ENCODE assay signal across 8 cellular contexts in the genomic region with DNA sequence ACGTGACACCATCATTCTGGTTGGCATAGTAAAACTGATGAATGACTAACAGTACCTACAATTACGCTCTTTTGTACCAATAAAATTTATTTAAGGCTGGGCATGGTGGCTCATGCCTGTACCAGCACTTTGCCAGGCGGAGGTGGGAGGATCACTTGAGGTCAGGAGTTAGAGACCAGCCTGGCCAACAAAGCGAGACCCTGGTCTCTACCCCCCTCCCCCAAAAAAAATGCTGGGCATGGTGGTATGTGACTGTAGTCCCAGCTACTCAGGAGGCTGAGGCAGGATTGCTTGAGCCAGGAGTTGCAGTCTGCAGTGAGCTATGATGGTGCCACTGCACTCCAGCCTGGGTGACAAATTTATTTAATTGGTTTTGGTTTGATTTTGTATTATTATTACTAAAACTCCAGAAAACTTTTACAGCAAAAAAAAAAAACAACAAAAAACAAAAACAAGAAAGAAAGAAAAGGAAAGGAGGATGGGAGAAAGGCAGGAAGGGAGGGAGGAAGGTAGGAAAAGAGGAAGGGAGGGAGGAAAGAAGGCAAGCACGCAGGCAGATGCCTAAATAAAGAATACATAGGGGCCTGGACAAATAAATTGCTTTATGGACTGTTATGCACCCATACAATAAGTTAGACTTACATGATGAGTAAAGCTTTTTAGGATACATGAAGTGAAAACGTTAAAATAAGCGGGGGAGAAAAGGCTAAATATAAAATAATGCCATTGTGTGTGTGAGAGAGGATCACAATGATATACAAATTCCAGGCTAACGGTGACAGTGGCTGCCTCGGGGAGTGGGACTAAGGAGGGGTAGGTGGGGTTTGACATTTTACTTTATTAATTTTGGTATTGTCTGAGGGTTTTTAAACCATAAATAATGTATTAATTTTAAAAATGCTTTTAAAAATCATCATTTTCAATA. TPM values are rescaled to one million over a fixed set of nuclear protein-coding genes. Genes with fewer than 3 reads are reported as not detected.
DNase-seq lines count a peak whose midpoint lies in the region; ATAC-seq and TF ChIP-seq lines count a peak whose summit lies in the region.

No MANE protein-coding gene starts in this region.

- no peak overlapping the region for H3K27ac Mint-ChIP-seq in CD4-positive, alpha-beta T cell
- H3K27ac Mint-ChIP-seq in neural progenitor cell, result peak overlapping the region; percentile 94

- peaks cover 62% of the 10 kb centered on the region for H3K27me3 ChIP-seq in CD4-positive, alpha-beta T cell (ENCODE audit: control insufficient read depth, insufficient read depth, low read length)
- H3K27me3 ChIP-seq in Karpas-422 (ENCODE audit: low read length), result no peaks in the 10 kb centered on the region
- peaks cover 46% of the 10 kb centered on the region for H3K27me3 ChIP-seq in ectodermal cell (ENCODE audit: control insufficient read depth, insufficient read depth, low read length, poor library complexity, severe bottlenecking)
- H3K27me3 ChIP-seq in neural progenitor cell, result peaks cover 51% of the 10 kb centered on the region

- POLR2A ChIA-PET in CD4-positive, alpha-beta T cell (lab: Charles Lee), result interaction anchor here (0.5 kb wide), 1 partner anchor 13 kb away, joined by 3 read pairs; no protein-coding TSS in a partner anchor

- CTCF ChIA-PET in CD4-positive, alpha-beta T cell (lab: Charles Lee), result no interaction called here

- no peak for TF ChIP-seq CTCF in CD4-positive, alpha-beta T cell (IDR thresholded peaks at IDR 0.05)
- TF ChIP-seq CTCF in neural progenitor cell (IDR thresholded peaks at IDR 0.05), result no peak
- no peak for TF ChIP-seq CTCF in GM13976 (IDR thresholded peaks at IDR 0.05; ENCODE audit: borderline replicate concordance, control extremely low read depth, extremely low read depth, insufficient read depth, missing control alignments)

- no peak for DNase-seq in CD4-positive, alpha-beta T cell
- no peak for DNase-seq in Karpas-422
- no peak for DNase-seq in neural progenitor cell (ENCODE audit: low spot score)
- DNase-seq in iPS-NIHi7 (ENCODE audit: extremely low spot score), result no peak
- no peak for DNase-seq in posterior cingulate gyrus
- DNase-seq in GM13976 (ENCODE audit: low spot score), result no peak
- no peak for DNase-seq in dermis blood vessel endothelial cell

- no peaks in the 10 kb centered on the region for H3K9me3 ChIP-seq in CD4-positive, alpha-beta T cell (ENCODE audit: control insufficient read depth, low read length)
- H3K9me3 ChIP-seq in Karpas-422 (ENCODE audit: low read length), result no peaks in the 10 kb centered on the region
- no peaks in the 10 kb centered on the region for H3K9me3 ChIP-seq in ectodermal cell (ENCODE audit: control insufficient read depth, low read length)
- H3K9me3 ChIP-seq in neural progenitor cell (ENCODE audit: low read depth), result no peaks in the 10 kb centered on the region

- in situ Hi-C loops in GM13976 (cut with MboI; ENCODE audit: low sequenced_read_pairs, unreplicated experiment), result no loop called here

- H3K36me3 ChIP-seq in Karpas-422 (ENCODE audit: insufficient read depth, low read length) (peaks cover 26% of the 10 kb centered on the region), ectodermal cell (ENCODE audit: control insufficient read depth, insufficient read depth, low read length) (peaks cover 24% of the 10 kb centered on the region), neural progenitor cell (peaks cover 12% of the 10 kb centered on the region)

- peak overlapping the region; percentile 88 for H3K4me3 Mint-ChIP-seq in CD4-positive, alpha-beta T cell
- H3K4me3 Mint-ChIP-seq in neural progenitor cell, result peak overlapping the region; percentile 97

- H3K79me2 ChIP-seq in Karpas-422 (ENCODE audit: low read length) (peaks cover 42% of the 10 kb centered on the region), neural progenitor cell (ENCODE audit: low read depth) (peaks cover 29% of the 10 kb centered on the region)

- no peaks in the 10 kb centered on the region for H3K9me2 ChIP-seq in Karpas-422 (replicated peaks; ENCODE audit: insufficient read depth, low read length)

- H3K27ac ChIP-seq in CD4-positive, alpha-beta T cell (ENCODE audit: low read depth, low read length), result no peak overlapping the region
- H3K27ac ChIP-seq in Karpas-422 (ENCODE audit: low read length) (peak overlapping the region; percentile 18), ectodermal cell (ENCODE audit: insufficient read depth, low read depth, low read length, poor library complexity, severe bottlenecking) (no peak overlapping the region), neural progenitor cell (no peak overlapping the region)

- H3K4me1 ChIP-seq in Karpas-422 (ENCODE audit: low read length) (peaks cover 34% of the 10 kb centered on the region), ectodermal cell (ENCODE audit: control insufficient read depth, insufficient read depth, low read length) (peaks cover 4% of the 10 kb centered on the region), neural progenitor cell (peaks cover 6% of the 10 kb centered on the region)

- H3K4me1 Mint-ChIP-seq in CD4-positive, alpha-beta T cell (ENCODE audit: low read depth), result peaks cover 15% of the 10 kb centered on the region
- H3K4me1 Mint-ChIP-seq in neural progenitor cell, result peaks cover 10% of the 10 kb centered on the region

- H3K9me3 Mint-ChIP-seq in CD4-positive, alpha-beta T cell, result no peaks in the 10 kb centered on the region
- H3K9me3 Mint-ChIP-seq in neural progenitor cell, result no peaks in the 10 kb centered on the region

- no peak for ATAC-seq in CD4-positive, alpha-beta T cell (ENCODE audit: poor library complexity)

- 59 to 64% methylated on average over 9 of the region's 9 CpGs for WGBS in ectodermal cell, 2 experiments

- no peaks in the 10 kb centered on the region; the same call in 1 of the 2 replicates for H4K20me1 ChIP-seq in Karpas-422 (ENCODE audit: insufficient read depth, low read depth, low read length)
- no peaks in the 10 kb centered on the region for H4K20me1 ChIP-seq in neural progenitor cell (ENCODE audit: low read depth)

- intact Hi-C loops in CD4-positive, alpha-beta T cell (cut with DNase I, micrococcal nuclease), result no loop called here
- intact Hi-C loops in posterior cingulate gyrus (cut with DNase I), result loop anchor here (10.0 kb wide), 1 partner anchor 90 kb away; no protein-coding TSS in a partner anchor

- peak overlapping the region; percentile 83 for H2AFZ ChIP-seq in Karpas-422 (ENCODE audit: low read length)
- peak overlapping the region; percentile 66 for H2AFZ ChIP-seq in neural progenitor cell (replicated peaks)

- H3K4me3 ChIP-seq in Karpas-422 (ENCODE audit: low read length) (peak overlapping the region; percentile 98), ectodermal cell (ENCODE audit: insufficient read depth, low read depth, low read length) (peak overlapping the region; percentile 60), neural progenitor cell (peak overlapping the region; percentile 93)

- no peaks in the 10 kb centered on the region for H3F3A ChIP-seq in neural progenitor cell (ENCODE audit: low read depth)

- peak overlapping the region; percentile 92 for H3K9ac ChIP-seq in Karpas-422 (ENCODE audit: low read length)
- H3K9ac ChIP-seq in neural progenitor cell, result no peak overlapping the region

- peaks cover 84% of the 10 kb centered on the region for H3K27me3 Mint-ChIP-seq in CD4-positive, alpha-beta T cell
- peaks cover 4% of the 10 kb centered on the region for H3K27me3 Mint-ChIP-seq in neural progenitor cell (ENCODE audit: insufficient read depth, low read depth)

- H3K4me2 ChIP-seq in Karpas-422 (ENCODE audit: low read depth, low read length, poor library complexity, severe bottlenecking) (peak overlapping the region; percentile 98), neural progenitor cell (peak overlapping the region; percentile 84)

- no peaks in the 10 kb centered on the region for H3K36me3 Mint-ChIP-seq in CD4-positive, alpha-beta T cell (ENCODE audit: low read depth)
- peaks cover 21% of the 10 kb centered on the region for H3K36me3 Mint-ChIP-seq in neural progenitor cell

RNA-seq across cellular contexts. Expression of gene ZSCAN9, which starts 0.7 kb away (rescaled TPM):
- under 1 TPM; 0.85 to 0.89 TPM for total RNA-seq in CD4-positive, alpha-beta T cell
- total RNA-seq in Karpas-422 (2014; rRNA removed; shearing (Covaris generic); ENCODE audit: low replicate concordance), result 18.9 and 35.1 TPM in 2 replicates
- 34.0 TPM for polyA plus RNA-seq in ectodermal cell (2013, experiment 1 of 4)
- 30.0 TPM for polyA plus RNA-seq in ectodermal cell (2013, experiment 2 of 4)
- 28.3 TPM for polyA plus RNA-seq in ectodermal cell (2013, experiment 3 of 4)
- polyA plus RNA-seq in ectodermal cell (2013, experiment 4 of 4), result 31.6 TPM
- total RNA-seq in neural progenitor cell (ENCODE audit: low replicate concordance) (34.6 and 34.7 TPM in 2 replicates), dermis blood vessel endothelial cell (10.7 and 17.9 TPM in 2 replicates)

RNA-seq across cellular contexts. Expression of gene ZKSCAN4, which starts 27.7 kb away (rescaled TPM):
- 1 to 10 TPM in 1 of 2 experiments, under 1 TPM in 1; 0.84 to 1.6 TPM for total RNA-seq in CD4-positive, alpha-beta T cell
- total RNA-seq in Karpas-422 (2014; rRNA removed; shearing (Covaris generic); ENCODE audit: low replicate concordance), result 6.1 and 12.4 TPM in 2 replicates
- 9.4 TPM for polyA plus RNA-seq in ectodermal cell (2013, experiment 1 of 4)
- 9.0 TPM for polyA plus RNA-seq in ectodermal cell (2013, experiment 2 of 4)
- polyA plus RNA-seq in ectodermal cell (2013, experiment 3 of 4), result 7.6 TPM
- polyA plus RNA-seq in ectodermal cell (2013, experiment 4 of 4), result 9.2 TPM
- total RNA-seq in neural progenitor cell (ENCODE audit: low replicate concordance) (5.9 and 9.8 TPM in 2 replicates), dermis blood vessel endothelial cell (5.2 and 7.7 TPM in 2 replicates)

RNA-seq across cellular contexts. Expression of gene NKAPL, which starts 34.7 kb away (rescaled TPM):
- total RNA-seq in CD4-positive, alpha-beta T cell, result not detected
- 0.11 TPM in 1 of 2 replicates, not detected in the other for total RNA-seq in Karpas-422 (2014; rRNA removed; shearing (Covaris generic); ENCODE audit: low replicate concordance)
- not detected for polyA plus RNA-seq in ectodermal cell (2013, experiment 1 of 4)
- not detected for polyA plus RNA-seq in ectodermal cell (2013, experiment 2 of 4)
- polyA plus RNA-seq in ectodermal cell (2013, experiment 3 of 4), result not detected
- not detected for polyA plus RNA-seq in ectodermal cell (2013, experiment 4 of 4)
- total RNA-seq in neural progenitor cell (ENCODE audit: low replicate concordance) (not detected in 2 replicates), dermis blood vessel endothelial cell (0.34 and 1.1 TPM in 2 replicates)

RNA-seq across cellular contexts. Expression of gene ZSCAN26, which starts 42.5 kb away (rescaled TPM):
- 1 to 10 TPM; 6.2 to 8.0 TPM for total RNA-seq in CD4-positive, alpha-beta T cell
- 16.8 and 19.2 TPM in 2 replicates for total RNA-seq in Karpas-422 (2014; rRNA removed; shearing (Covaris generic); ENCODE audit: low replicate concordance)
- 23.3 TPM for polyA plus RNA-seq in ectodermal cell (2013, experiment 1 of 4)
- polyA plus RNA-seq in ectodermal cell (2013, experiment 2 of 4), result 26.1 TPM
- polyA plus RNA-seq in ectodermal cell (2013, experiment 3 of 4), result 19.6 TPM
- 25.7 TPM for polyA plus RNA-seq in ectodermal cell (2013, experiment 4 of 4)
- 36.8 and 40.5 TPM in 2 replicates for total RNA-seq in neural progenitor cell (ENCODE audit: low replicate concordance)
- total RNA-seq in dermis blood vessel endothelial cell, result 12.8 and 13.3 TPM in 2 replicates

RNA-seq across cellular contexts. Expression of gene PGBD1, which starts 57.0 kb away (rescaled TPM):
- total RNA-seq in CD4-positive, alpha-beta T cell, result 1 to 10 TPM; 1.3 to 1.4 TPM
- total RNA-seq in Karpas-422 (2014; rRNA removed; shearing (Covaris generic); ENCODE audit: low replicate concordance), result 8.2 and 9.7 TPM in 2 replicates
- 13.9 TPM for polyA plus RNA-seq in ectodermal cell (2013, experiment 1 of 4)
- 13.9 TPM for polyA plus RNA-seq in ectodermal cell (2013, experiment 2 of 4)
- polyA plus RNA-seq in ectodermal cell (2013, experiment 3 of 4), result 11.4 TPM
- polyA plus RNA-seq in ectodermal cell (2013, experiment 4 of 4), result 10.8 TPM
- 13.6 and 13.8 TPM in 2 replicates for total RNA-seq in neural progenitor cell (ENCODE audit: low replicate concordance)
- 8.9 and 10.2 TPM in 2 replicates for total RNA-seq in dermis blood vessel endothelial cell
